15 cellular contexts compared by ENCODE assay signal in the genomic region with DNA sequence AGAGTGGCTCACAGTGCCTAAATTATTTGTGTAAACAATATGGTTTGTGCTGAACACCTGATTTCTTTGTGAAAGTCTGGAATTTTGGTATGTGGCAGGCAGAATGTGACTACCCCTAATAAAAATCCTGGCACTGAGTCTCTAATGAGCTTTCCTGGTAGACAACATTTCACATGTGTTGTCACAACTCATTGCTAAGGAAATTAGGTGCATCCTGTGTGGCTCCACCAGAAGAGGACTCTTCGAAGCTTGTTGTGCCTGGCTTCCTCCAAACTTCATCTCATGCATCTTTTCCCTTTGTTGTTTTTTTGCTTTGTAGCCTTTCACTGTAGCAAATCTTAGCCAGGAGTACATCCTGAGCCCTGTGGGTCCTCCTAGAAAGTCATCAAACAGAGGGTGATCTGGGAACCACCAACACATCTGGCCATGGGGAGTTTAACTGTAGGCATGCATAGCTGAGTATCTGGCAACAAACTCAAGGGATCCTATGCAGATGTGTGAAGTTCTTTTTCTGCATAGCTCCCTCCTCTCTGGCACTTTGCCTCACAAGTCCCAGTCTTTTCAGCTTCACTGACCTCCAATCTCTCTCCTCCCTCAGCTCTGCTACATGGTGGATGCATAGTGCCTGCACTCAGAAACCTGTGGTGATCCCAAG.
DNase-seq lines count a peak whose midpoint lies in the region; ATAC-seq and TF ChIP-seq lines count a peak whose summit lies in the region.
"Had no signal": no experiment of that assay in that cellular context is flagged by ENCODE, and none has a peak within 500 bp of the region (broad histone marks: within the 10 kb centered on the region; RNA-seq: fewer than 3 reads in every experiment).

No MANE protein-coding gene starts in this region.

- ATAC-seq in GM19463 (IDR thresholded peaks at IDR 0.05; ENCODE audit: unreplicated experiment) (no peak), HG02571 (IDR thresholded peaks at IDR 0.05; ENCODE audit: unreplicated experiment) (no peak)
- ATAC-seq: right cardiac atrium had no signal

- no peaks in the 10 kb centered on the region for H3K9me3 ChIP-seq in HEK293 (ENCODE audit: control insufficient read depth, insufficient read depth, low read depth, low read length)
- H3K9me3 ChIP-seq: colonic mucosa had no signal

- TF ChIP-seq CTCF in HEK293 (tag by site-specific recombination; IDR thresholded peaks at IDR 0.05), result no peak
- no peak for TF ChIP-seq CTCF in choroid plexus epithelial cell (conservative IDR thresholded peaks at IDR 0.05; ENCODE audit: low read depth, low read length)

- DNase-seq in AG20443 (ENCODE audit: low spot score) (peak; percentile 16), choroid plexus epithelial cell (ENCODE audit: low read depth) (peak; percentile 42), kidney glomerular epithelial cell (lab: John Stamatoyannopoulos, UW) (peak; percentile 21), NCI-H1048 (lab: John Stamatoyannopoulos, UW) (no peak)
- no peak for DNase-seq in activated CD4-positive, CD25-positive, alpha-beta regulatory T cell treated with anti-CD3 and anti-CD28 coated beads, Interleukin-2, amount 50 U/mL, for 72 hours
- DNase-seq: activated naive CD4-positive, alpha-beta T cell treated with anti-CD3 and anti-CD28 coated beads, Interleukin-2, amount 10 ng/mL, durations not matched to agents 7 days and 5 days; CD4-positive, CD25-positive, alpha-beta regulatory T cell; colonic mucosa; naive B cell; NCI-H1417 treated with DMSO at 0.1 percent for 48 hours; NCI-H510A; right cardiac atrium had no signal

- POLR2A ChIA-PET in HEK293 (lab: Yijun Ruan, JAX), result no interaction called here

- CTCF ChIA-PET in HEK293 (lab: Yijun Ruan, JAX), result interaction anchor here (0.7 to 1.8 kb wide), 5 partner anchors 13 to 217 kb away, joined by 3 to 7 read pairs (median 3); no protein-coding TSS in a partner anchor

- H3K36me3 ChIP-seq in HEK293 (ENCODE audit: control insufficient read depth in 2 of 2, insufficient read depth in 1 of 2, low read length in 2 of 2), result no peaks in the 10 kb centered on the region
- H3K36me3 ChIP-seq: colonic mucosa had no signal

- H3K4me3 ChIP-seq in HEK293 (ENCODE audit: low read depth, low read length) (no peak overlapping the region), choroid plexus epithelial cell (ENCODE audit: low read depth, low read length) (no peak overlapping the region)
- H3K4me3 ChIP-seq: colonic mucosa had no signal

- peaks cover 31% of the 10 kb centered on the region for H3K4me1 ChIP-seq in HEK293 (ENCODE audit: control insufficient read depth, insufficient read depth, low read length)
- H3K4me1 ChIP-seq: colonic mucosa had no signal

- no peak overlapping the region for H3K27ac ChIP-seq in HEK293 (ENCODE audit: extremely low read depth, low read depth, low read length)
- H3K27ac ChIP-seq: colonic mucosa had no signal

TF ChIP-seq in HEK293, 187 proteins besides CTCF, POLR2A, EP300 and RAD21 (continues in another document):
- TF ChIP-seq ZNF404 (tag by site-specific recombination; IDR thresholded peaks at IDR 0.05) (no peak), ZNF549 (tag by site-specific recombination; IDR thresholded peaks at IDR 0.05) (no peak), ZBTB17 (tag by site-specific recombination; IDR thresholded peaks at IDR 0.05) (peak; percentile 51; the same call in 1 of the 2 replicates), ZEB2 (tag by site-specific recombination; IDR thresholded peaks at IDR 0.05) (no peak)
- TF ChIP-seq, protein P1, sequence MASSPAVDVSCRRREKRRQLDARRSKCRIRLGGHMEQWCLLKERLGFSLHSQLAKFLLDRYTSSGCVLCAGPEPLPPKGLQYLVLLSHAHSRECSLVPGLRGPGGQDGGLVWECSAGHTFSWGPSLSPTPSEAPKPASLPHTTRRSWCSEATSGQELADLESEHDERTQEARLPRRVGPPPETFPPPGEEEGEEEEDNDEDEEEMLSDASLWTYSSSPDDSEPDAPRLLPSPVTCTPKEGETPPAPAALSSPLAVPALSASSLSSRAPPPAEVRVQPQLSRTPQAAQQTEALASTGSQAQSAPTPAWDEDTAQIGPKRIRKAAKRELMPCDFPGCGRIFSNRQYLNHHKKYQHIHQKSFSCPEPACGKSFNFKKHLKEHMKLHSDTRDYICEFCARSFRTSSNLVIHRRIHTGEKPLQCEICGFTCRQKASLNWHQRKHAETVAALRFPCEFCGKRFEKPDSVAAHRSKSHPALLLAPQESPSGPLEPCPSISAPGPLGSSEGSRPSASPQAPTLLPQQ (tag by site-specific recombination; IDR thresholded peaks at IDR 0.05), result no peak
- TF ChIP-seq, protein P2, sequence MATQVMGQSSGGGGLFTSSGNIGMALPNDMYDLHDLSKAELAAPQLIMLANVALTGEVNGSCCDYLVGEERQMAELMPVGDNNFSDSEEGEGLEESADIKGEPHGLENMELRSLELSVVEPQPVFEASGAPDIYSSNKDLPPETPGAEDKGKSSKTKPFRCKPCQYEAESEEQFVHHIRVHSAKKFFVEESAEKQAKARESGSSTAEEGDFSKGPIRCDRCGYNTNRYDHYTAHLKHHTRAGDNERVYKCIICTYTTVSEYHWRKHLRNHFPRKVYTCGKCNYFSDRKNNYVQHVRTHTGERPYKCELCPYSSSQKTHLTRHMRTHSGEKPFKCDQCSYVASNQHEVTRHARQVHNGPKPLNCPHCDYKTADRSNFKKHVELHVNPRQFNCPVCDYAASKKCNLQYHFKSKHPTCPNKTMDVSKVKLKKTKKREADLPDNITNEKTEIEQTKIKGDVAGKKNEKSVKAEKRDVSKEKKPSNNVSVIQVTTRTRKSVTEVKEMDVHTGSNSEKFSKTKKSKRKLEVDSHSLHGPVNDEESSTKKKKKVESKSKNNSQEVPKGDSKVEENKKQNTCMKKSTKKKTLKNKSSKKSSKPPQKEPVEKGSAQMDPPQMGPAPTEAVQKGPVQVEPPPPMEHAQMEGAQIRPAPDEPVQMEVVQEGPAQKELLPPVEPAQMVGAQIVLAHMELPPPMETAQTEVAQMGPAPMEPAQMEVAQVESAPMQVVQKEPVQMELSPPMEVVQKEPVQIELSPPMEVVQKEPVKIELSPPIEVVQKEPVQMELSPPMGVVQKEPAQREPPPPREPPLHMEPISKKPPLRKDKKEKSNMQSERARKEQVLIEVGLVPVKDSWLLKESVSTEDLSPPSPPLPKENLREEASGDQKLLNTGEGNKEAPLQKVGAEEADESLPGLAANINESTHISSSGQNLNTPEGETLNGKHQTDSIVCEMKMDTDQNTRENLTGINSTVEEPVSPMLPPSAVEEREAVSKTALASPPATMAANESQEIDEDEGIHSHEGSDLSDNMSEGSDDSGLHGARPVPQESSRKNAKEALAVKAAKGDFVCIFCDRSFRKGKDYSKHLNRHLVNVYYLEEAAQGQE (tag by site-specific recombination; IDR thresholded peaks at IDR 0.05), result no peak
- TF ChIP-seq, protein P3, sequence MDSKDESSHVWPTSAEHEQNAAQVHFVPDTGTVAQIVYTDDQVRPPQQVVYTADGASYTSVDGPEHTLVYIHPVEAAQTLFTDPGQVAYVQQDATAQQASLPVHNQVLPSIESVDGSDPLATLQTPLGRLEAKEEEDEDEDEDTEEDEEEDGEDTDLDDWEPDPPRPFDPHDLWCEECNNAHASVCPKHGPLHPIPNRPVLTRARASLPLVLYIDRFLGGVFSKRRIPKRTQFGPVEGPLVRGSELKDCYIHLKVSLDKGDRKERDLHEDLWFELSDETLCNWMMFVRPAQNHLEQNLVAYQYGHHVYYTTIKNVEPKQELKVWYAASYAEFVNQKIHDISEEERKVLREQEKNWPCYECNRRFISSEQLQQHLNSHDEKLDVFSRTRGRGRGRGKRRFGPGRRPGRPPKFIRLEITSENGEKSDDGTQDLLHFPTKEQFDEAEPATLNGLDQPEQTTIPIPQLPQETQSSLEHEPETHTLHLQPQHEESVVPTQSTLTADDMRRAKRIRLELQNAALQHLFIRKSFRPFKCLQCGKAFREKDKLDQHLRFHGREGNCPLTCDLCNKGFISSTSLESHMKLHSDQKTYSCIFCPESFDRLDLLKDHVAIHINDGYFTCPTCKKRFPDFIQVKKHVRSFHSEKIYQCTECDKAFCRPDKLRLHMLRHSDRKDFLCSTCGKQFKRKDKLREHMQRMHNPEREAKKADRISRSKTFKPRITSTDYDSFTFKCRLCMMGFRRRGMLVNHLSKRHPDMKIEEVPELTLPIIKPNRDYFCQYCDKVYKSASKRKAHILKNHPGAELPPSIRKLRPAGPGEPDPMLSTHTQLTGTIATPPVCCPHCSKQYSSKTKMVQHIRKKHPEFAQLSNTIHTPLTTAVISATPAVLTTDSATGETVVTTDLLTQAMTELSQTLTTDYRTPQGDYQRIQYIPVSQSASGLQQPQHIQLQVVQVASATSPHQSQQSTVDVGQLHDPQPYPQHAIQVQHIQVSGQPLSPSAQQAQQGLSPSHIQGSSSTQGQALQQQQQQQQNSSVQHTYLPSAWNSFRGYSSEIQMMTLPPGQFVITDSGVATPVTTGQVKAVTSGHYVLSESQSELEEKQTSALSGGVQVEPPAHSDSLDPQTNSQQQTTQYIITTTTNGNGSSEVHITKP (tag by site-specific recombination; IDR thresholded peaks at IDR 0.05), result peak; percentile 56
- TF ChIP-seq, protein P4, sequence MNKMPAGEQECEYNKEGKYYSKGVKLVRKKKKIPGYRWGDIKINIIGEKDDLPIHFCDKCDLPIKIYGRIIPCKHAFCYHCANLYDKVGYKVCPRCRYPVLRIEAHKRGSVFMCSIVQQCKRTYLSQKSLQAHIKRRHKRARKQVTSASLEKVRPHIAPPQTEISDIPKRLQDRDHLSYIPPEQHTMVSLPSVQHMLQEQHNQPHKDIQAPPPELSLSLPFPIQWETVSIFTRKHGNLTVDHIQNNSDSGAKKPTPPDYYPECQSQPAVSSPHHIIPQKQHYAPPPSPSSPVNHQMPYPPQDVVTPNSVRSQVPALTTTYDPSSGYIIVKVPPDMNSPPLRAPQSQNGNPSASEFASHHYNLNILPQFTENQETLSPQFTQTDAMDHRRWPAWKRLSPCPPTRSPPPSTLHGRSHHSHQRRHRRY (tag by site-specific recombination; IDR thresholded peaks at IDR 0.05), result no peak

Comparison
In these comparisons a context has a peak if more than half of its experiments do, and no peak if none do; other contexts are left out.
1. DNase-seq: peak in AG20443 (single experiment), choroid plexus epithelial cell (single experiment) and kidney glomerular epithelial cell (single experiment); none in activated CD4-positive, CD25-positive, alpha-beta regulatory T cell treated with anti-CD3 and anti-CD28 coated beads, Interleukin-2, amount 50 U/mL, for 72 hours (single experiment) and NCI-H1048 (single experiment).